In genomic region chr21:26385721-26386120, GRCh38 we compare ENCODE assay signal across 21 cellular contexts.
A peak's percentile ranks its signal among the peaks of the same experiment; 100 is the strongest.
DNase-seq lines count a peak whose midpoint lies in the region; ATAC-seq and TF ChIP-seq lines count a peak whose summit lies in the region.
"Had no signal": no experiment of that assay in that cellular context is flagged by ENCODE, and none has a peak within 500 bp of the region (broad histone marks: within the 10 kb centered on the region; RNA-seq: fewer than 3 reads in every experiment).

No MANE protein-coding gene starts in this region.

- H3K4me3 ChIP-seq in A673 (ENCODE audit: low read depth, low read length, poor library complexity, severe bottlenecking) = no peak overlapping the region
- H3K4me3 ChIP-seq: A549, right lobe of liver had no signal

- H3K4me1 Mint-ChIP-seq in type B pancreatic cell (ENCODE audit: unreplicated experiment) = peaks cover 13% of the 10 kb centered on the region
- H3K4me1 Mint-ChIP-seq: activated naive CD4-positive, alpha-beta T cell treated with anti-CD3 and anti-CD28 coated beads, Interleukin-2, amount 50 U/mL, for 24 hours; CD4-positive, CD25-positive, alpha-beta regulatory T cell had no signal

- H3K27ac Mint-ChIP-seq in type B pancreatic cell = no peak overlapping the region
- H3K27ac Mint-ChIP-seq: activated naive CD4-positive, alpha-beta T cell treated with anti-CD3 and anti-CD28 coated beads, Interleukin-2, amount 50 U/mL, for 24 hours; CD4-positive, CD25-positive, alpha-beta regulatory T cell had no signal

- no peaks in the 10 kb centered on the region for H3K36me3 Mint-ChIP-seq in type B pancreatic cell
- H3K36me3 Mint-ChIP-seq: activated naive CD4-positive, alpha-beta T cell treated with anti-CD3 and anti-CD28 coated beads, Interleukin-2, amount 50 U/mL, for 24 hours; CD4-positive, CD25-positive, alpha-beta regulatory T cell had no signal

- no TSS peak for BruUV-seq in A673 (replicated peaks; lab: Mats Ljungman, UMichigan)

- ATAC-seq in GM21381 (IDR thresholded peaks at IDR 0.05; ENCODE audit: unreplicated experiment) = no peak
- ATAC-seq: A549; activated T-cell treated with anti-CD3 and anti-CD28 coated beads, Interleukin-2, amount 50 U/mL, for 4 hours; Panc1; right lobe of liver; SK-N-SH treated with all-trans-retinoic acid at 6 μM for 48 hours had no signal

- TF ChIP-seq CTCF in A673 (conservative IDR thresholded peaks at IDR 0.05; ENCODE audit: low read depth, low read length) (no peak), type B pancreatic cell (conservative IDR thresholded peaks at IDR 0.05) (no peak)

- peaks cover 11% of the 10 kb centered on the region for H3K27me3 Mint-ChIP-seq in type B pancreatic cell

- no peak overlapping the region for H3K27ac ChIP-seq in A673 (ENCODE audit: low read depth, low read length, poor library complexity, severe bottlenecking)
- H3K27ac ChIP-seq: A549, brain microvascular endothelial cell, neutrophil, right lobe of liver had no signal

- H3K9me3 ChIP-seq in A673 (ENCODE audit: low read depth, low read length, poor library complexity, severe bottlenecking) = no peaks in the 10 kb centered on the region
- H3K9me3 ChIP-seq: A549, neutrophil, right lobe of liver had no signal

- intact Hi-C loops in A673 (cut with micrococcal nuclease; ENCODE audit: unreplicated experiment) = no loop called here

- no peaks in the 10 kb centered on the region for H3K27me3 ChIP-seq in A673 (replicated peaks; ENCODE audit: insufficient read depth, low read depth, low read length, poor library complexity)
- H3K27me3 ChIP-seq: brain microvascular endothelial cell, right lobe of liver had no signal

- POLR2A ChIA-PET in A673 (lab: Charles Lee; ENCODE audit: low non-redundant PET) = interaction anchor here (0.6 kb wide), 1 partner anchor 117 kb away, joined by 4 read pairs; no protein-coding TSS in a partner anchor

- H3K36me3 ChIP-seq in A673 (ENCODE audit: insufficient read depth, low read length, poor library complexity, severe bottlenecking) = no peaks in the 10 kb centered on the region
- H3K36me3 ChIP-seq: brain microvascular endothelial cell, neutrophil, right lobe of liver had no signal

- CTCF ChIA-PET in A673 (lab: Charles Lee) = no interaction called here

- peaks cover 5% of the 10 kb centered on the region for H3K9me3 Mint-ChIP-seq in type B pancreatic cell
- H3K9me3 Mint-ChIP-seq: activated naive CD4-positive, alpha-beta T cell treated with anti-CD3 and anti-CD28 coated beads, Interleukin-2, amount 50 U/mL, for 24 hours; activated T-cell treated with anti-CD3 and anti-CD28 coated beads, Interleukin-2, amount 50 U/mL, for 4 hours had no signal

- H3K4me3 Mint-ChIP-seq in type B pancreatic cell = no peak overlapping the region
- H3K4me3 Mint-ChIP-seq: activated naive CD4-positive, alpha-beta T cell treated with anti-CD3 and anti-CD28 coated beads, Interleukin-2, amount 50 U/mL, for 24 hours; activated T-cell treated with anti-CD3 and anti-CD28 coated beads, Interleukin-2, amount 50 U/mL, for 4 hours; CD4-positive, CD25-positive, alpha-beta regulatory T cell had no signal

- H3K4me1 ChIP-seq in A673 (ENCODE audit: insufficient read depth, low read length, poor library complexity, severe bottlenecking) = peaks cover 10% of the 10 kb centered on the region
- H3K4me1 ChIP-seq: right lobe of liver had no signal

- peak; percentile 54 for DNase-seq in A673 (ENCODE audit: low spot score)
- peak; percentile 41 for DNase-seq in HS-5 (ENCODE audit: low read depth)
- peak; percentile 23 for DNase-seq in RPMI7951 (ENCODE audit: low read depth)
- peak; percentile 53 for DNase-seq in fibroblast of peridontal ligament (ENCODE audit: extremely low read depth)
- no peak for DNase-seq in NCI-H1105 treated with DMSO at 0.1 percent for 48 hours (lab: John Stamatoyannopoulos, UW)
- no peak for DNase-seq in DMS53 treated with DMSO at 0.1 percent for 48 hours (lab: John Stamatoyannopoulos, UW; ENCODE audit: unreplicated experiment)
- DNase-seq in type B pancreatic cell (ENCODE audit: extremely low spot score, unreplicated experiment) = no peak
- DNase-seq: activated CD4-positive, alpha-beta T cell treated with anti-CD3 and anti-CD28 coated beads, Interleukin-2, amount 50 U/mL, for 48 hours; activated T-cell treated with anti-CD3 and anti-CD28 coated beads, Interleukin-2, amount 50 U/mL, for 4 hours; brain microvascular endothelial cell; CD4-positive, CD25-positive, alpha-beta regulatory T cell; erythroblast; NCI-H1092 treated with DMSO at 0.1 percent for 48 hours; NCI-H526; right lobe of liver had no signal

Comparison
In these comparisons a context has a peak if more than half of its experiments do, and no peak if none do; other contexts are left out.
1. DNase-seq: peak in A673 (single experiment), HS-5 (single experiment), RPMI7951 (single experiment) and fibroblast of peridontal ligament (single experiment); none in NCI-H1105 treated with DMSO at 0.1 percent for 48 hours (single experiment), DMS53 treated with DMSO at 0.1 percent for 48 hours (single experiment) and type B pancreatic cell (single experiment).